8 cellular contexts compared by ENCODE assay signal in the genomic region with DNA sequence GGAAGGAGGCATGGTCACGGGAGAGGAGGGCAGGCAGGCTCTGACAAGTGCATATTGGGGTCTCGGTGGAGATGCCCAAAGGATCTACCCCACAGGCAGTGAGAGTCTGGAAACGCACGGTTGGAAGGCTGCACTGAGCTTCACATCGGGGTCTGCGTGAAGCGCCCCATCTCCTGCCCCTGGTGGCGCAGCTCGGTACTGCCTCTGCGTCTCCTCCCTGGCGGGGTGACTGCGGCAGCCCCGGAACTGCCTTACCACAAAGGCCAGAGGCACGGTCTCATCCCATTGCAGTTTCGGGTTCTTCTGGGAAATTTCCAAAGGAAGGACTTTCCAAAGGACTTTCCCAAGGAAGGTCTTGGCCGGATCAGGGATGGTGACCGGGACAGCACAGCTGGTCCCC.
DNase-seq lines count a peak whose midpoint lies in the region; ATAC-seq and TF ChIP-seq lines count a peak whose summit lies in the region.

No MANE protein-coding gene starts in this region.

- ATAC-seq in activated CD4-positive, CD25-positive, alpha-beta regulatory T cell treated with anti-CD3 and anti-CD28 coated beads, Interleukin-2, amount 50 U/mL, for 24 hours: no peak
- peak; percentile 52 for ATAC-seq in left lobe of liver

- peak; percentile 6 for DNase-seq in activated CD4-positive, CD25-positive, alpha-beta regulatory T cell treated with anti-CD3 and anti-CD28 coated beads, Interleukin-2, amount 50 U/mL, for 16 hours (ENCODE audit: low read depth, low spot score)
- DNase-seq in activated CD8-positive, alpha-beta memory T cell treated with anti-CD3 and anti-CD28 coated beads, Interleukin-2, amount 50 U/mL, for 48 hours: peak; percentile 88
- DNase-seq in left lobe of liver (ENCODE audit: low spot score) (no peak), testis (peak; percentile 43), NCI-H524 treated with DMSO at 0.1 percent for 48 hours (lab: John Stamatoyannopoulos, UW) (no peak), NCI-H2227 treated with DMSO at 0.1 percent for 48 hours (lab: John Stamatoyannopoulos, UW) (no peak), NCI-H446 (lab: John Stamatoyannopoulos, UW) (no peak)

- H3K9me3 ChIP-seq in testis: no peaks in the 10 kb centered on the region

- intact Hi-C loops in testis (cut with DNase I; ENCODE audit: low total_unique reads): no loop called here

- peak; percentile 20 to 72 (median 52) for TF ChIP-seq CTCF in testis (IDR thresholded peaks at IDR 0.05)

- H3K4me1 ChIP-seq in testis: no peaks in the 10 kb centered on the region

- WGBS in testis, 2 donors: 17 to 19% methylated on average over 9 to 17 of the region's 17 CpGs

- no peak for TF ChIP-seq POLR2A in testis (IDR thresholded peaks at IDR 0.05)

- no peak overlapping the region for H3K4me3 ChIP-seq in testis

- no peak overlapping the region for H3K27ac ChIP-seq in testis

- no peaks in the 10 kb centered on the region for H3K27me3 ChIP-seq in testis

- no peaks in the 10 kb centered on the region for H3K36me3 ChIP-seq in testis (ENCODE audit: low read depth, missing control alignments)

Comparison
In these comparisons a context has a peak if more than half of its experiments do, and no peak if none do; other contexts are left out.
1. DNase-seq: peak in activated CD4-positive, CD25-positive, alpha-beta regulatory T cell treated with anti-CD3 and anti-CD28 coated beads, Interleukin-2, amount 50 U/mL, for 16 hours (single experiment), activated CD8-positive, alpha-beta memory T cell treated with anti-CD3 and anti-CD28 coated beads, Interleukin-2, amount 50 U/mL, for 48 hours (single experiment) and testis (single experiment); none in left lobe of liver (single experiment), NCI-H524 treated with DMSO at 0.1 percent for 48 hours (single experiment), NCI-H2227 treated with DMSO at 0.1 percent for 48 hours (single experiment) and NCI-H446 (0 of 2).